21 cellular contexts compared by ENCODE assay signal in the genomic region with DNA sequence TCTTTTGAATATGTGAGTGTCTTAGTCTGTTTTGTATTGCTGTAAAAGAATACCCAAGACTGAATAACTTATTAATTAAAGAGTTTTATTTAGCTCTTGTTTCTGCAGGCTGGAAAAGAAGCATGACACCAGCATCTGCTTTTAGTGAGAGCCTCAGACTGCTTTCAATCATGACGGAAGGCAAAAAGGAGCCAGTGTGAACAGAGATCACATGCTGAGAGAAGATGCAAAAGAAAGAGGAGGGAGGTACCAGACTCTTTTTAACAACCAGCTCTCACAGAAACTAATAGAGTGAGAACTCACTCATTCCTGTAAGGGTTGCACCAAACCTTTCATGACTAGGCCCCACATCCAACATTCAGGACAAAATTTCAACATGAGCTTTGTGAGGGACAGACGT.
"Had no signal": no experiment of that assay in that cellular context is flagged by ENCODE, and none has a peak within 500 bp of the region (broad histone marks: within the 10 kb centered on the region; RNA-seq: fewer than 3 reads in every experiment).

No MANE protein-coding gene starts in this region.

- H3K4me1 ChIP-seq: adrenal gland had no signal

- H3K9me3 ChIP-seq: adrenal gland had no signal

- H3K36me3 ChIP-seq: adrenal gland had no signal

- ATAC-seq: activated CD8-positive, alpha-beta T cell treated with anti-CD3 and anti-CD28 coated beads for 36 hours; T-cell had no signal

- H3K27me3 ChIP-seq: adrenal gland had no signal

- H3K4me3 ChIP-seq: adrenal gland had no signal

- H3K27ac ChIP-seq: adrenal gland, VCaP had no signal

- DNase-seq: activated CD4-positive, alpha-beta T cell treated with anti-CD3 and anti-CD28 coated beads for 4 hours; activated CD8-positive, alpha-beta memory T cell treated with anti-CD3 and anti-CD28 coated beads, Interleukin-2, amount 50 U/mL, for 4 hours; activated CD8-positive, alpha-beta T cell treated with anti-CD3 and anti-CD28 coated beads for 36 hours; activated naive CD4-positive, alpha-beta T cell treated with anti-CD3 and anti-CD28 coated beads, Interleukin-2, amount 50 U/mL, for 16 hours; activated naive CD8-positive, alpha-beta T cell treated with anti-CD3 and anti-CD28 coated beads, Interleukin-2, amount 10 ng/mL, durations not matched to agents 7 days and 5 days; adrenal gland; anterior cingulate cortex; cerebellar nuclear complex; MM.1S; NCI-H1105; NCI-H1436; NCI-H1694 treated with DMSO at 0.1 percent for 48 hours; NCI-H2029 treated with DMSO at 0.1 percent for 48 hours; NCI-H345; NCI-H510A; NCI-H526 treated with DMSO at 0.1 percent for 48 hours; SIG-M5; T-cell; T-helper 2 cell; T1000 had no signal
